Comparison of ENCODE assay signal across 8 cellular contexts in genomic region chr13:29496241-29496712, GRCh38.
DNase-seq lines count a peak whose midpoint lies in the region; ATAC-seq and TF ChIP-seq lines count a peak whose summit lies in the region.

No MANE protein-coding gene starts in this region.

- H3K27ac ChIP-seq in lower lobe of right lung = no peak overlapping the region

- CTCF ChIA-PET in GM10248 (lab: Yijun Ruan, JAX) = interaction anchor here (1.0 to 4.4 kb wide), 5 partner anchors 12 to 618 kb away, joined by 3 to 51 read pairs (median 4); no protein-coding TSS in a partner anchor

- peak; percentile 53 for DNase-seq in GM10248 (ENCODE audit: extremely low spot score)
- DNase-seq in SKM-1 (lab: John Stamatoyannopoulos, UW; ENCODE audit: unreplicated experiment) = peak; percentile 96
- DNase-seq in lower lobe of right lung = no peak
- DNase-seq in EL = no peak
- no peak for DNase-seq in H7
- DNase-seq in stimulated activated CD4-positive, alpha-beta T cell treated with anti-CD3 and anti-CD28 coated beads, Interleukin-15, amount 100 ng/mL, for 24 hours = no peak

- H3K36me3 ChIP-seq in lower lobe of right lung = no peaks in the 10 kb centered on the region
- H3K36me3 ChIP-seq in H7 (replicated peaks; ENCODE audit: control insufficient read depth, insufficient read depth, low read length) = no peaks in the 10 kb centered on the region

- TF ChIP-seq CTCF in GM10248 (IDR thresholded peaks at IDR 0.05; ENCODE audit: control extremely low read depth, extremely low read depth, low read depth, missing control alignments) = no peak
- TF ChIP-seq CTCF in lower lobe of right lung (IDR thresholded peaks at IDR 0.05) = no peak

- ATAC-seq in HG02678 (IDR thresholded peaks at IDR 0.05; ENCODE audit: unreplicated experiment) (peak; percentile 58), lower lobe of right lung (peak; percentile 57 to 60), GM21515 (IDR thresholded peaks at IDR 0.05; ENCODE audit: unreplicated experiment) (no peak)

- H3K9me3 ChIP-seq in lower lobe of right lung = no peaks in the 10 kb centered on the region

- H3K4me1 ChIP-seq in lower lobe of right lung = peaks cover 20% of the 10 kb centered on the region

- H3K27me3 ChIP-seq in lower lobe of right lung (ENCODE audit: low read depth) (no peaks in the 10 kb centered on the region), H7 (ENCODE audit: control insufficient read depth, insufficient read depth, low read length) (no peaks in the 10 kb centered on the region)

- H3K4me3 ChIP-seq in lower lobe of right lung (no peak overlapping the region), H7 (ENCODE audit: insufficient read depth, low read depth, low read length) (no peak overlapping the region)

- intact Hi-C loops in lower lobe of right lung (cut with DNase I) = no loop called here

- POLR2A ChIA-PET in GM10248 (lab: Yijun Ruan, JAX) = no interaction called here

Comparison
In these comparisons a context has a peak if more than half of its experiments do, and no peak if none do; other contexts are left out.
1. DNase-seq: peak in GM10248 (single experiment) and SKM-1 (single experiment); none in lower lobe of right lung (single experiment), EL (single experiment), H7 (single experiment) and stimulated activated CD4-positive, alpha-beta T cell treated with anti-CD3 and anti-CD28 coated beads, Interleukin-15, amount 100 ng/mL, for 24 hours (single experiment).